In genomic region chr11:72791228-72791627, GRCh38 we compare ENCODE assay signal across 6 cellular contexts. TPM values are rescaled to one million over a fixed set of nuclear protein-coding genes. Genes with fewer than 3 reads are reported as not detected.
A peak's percentile ranks its signal among the peaks of the same experiment; 100 is the strongest.
DNase-seq lines count a peak whose midpoint lies in the region; ATAC-seq, FAIRE-seq and TF ChIP-seq lines count a peak whose summit lies in the region.
"Not testable (repeated sequence)": the region's sequence is repeated elsewhere in the genome, so short reads cannot be mapped to it uniquely, and the experiment has no call there.

No MANE protein-coding gene starts in this region.

- peaks cover 29% of the 10 kb centered on the region for H3K4me1 Mint-ChIP-seq in CD4-positive, alpha-beta T cell (ENCODE audit: low read depth)
- peaks cover 33% of the 10 kb centered on the region for H3K4me1 Mint-ChIP-seq in neural crest cell

- H3K36me3 Mint-ChIP-seq in CD4-positive, alpha-beta T cell (ENCODE audit: low read depth); neural crest cell (ENCODE audit: low read depth): not testable (repeated sequence)

- H3K9me3 Mint-ChIP-seq in CD4-positive, alpha-beta T cell; neural crest cell: not testable (repeated sequence)

- DNase-seq in CD4-positive, alpha-beta T cell; neural crest cell (ENCODE audit: low read depth, low spot score): not testable (repeated sequence)
- DNase-seq in H7 (peak; percentile 8), kidney (peak; percentile 37)

- CTCF ChIA-PET in CD4-positive, alpha-beta T cell (lab: Charles Lee) = interaction anchor here (0.7 to 4.2 kb wide), 2 partner anchors 68 to 204 kb away, joined by 5 to 80 read pairs; no protein-coding TSS in a partner anchor

- H2AFZ ChIP-seq in Loucy (ENCODE audit: low read length) = not testable (repeated sequence)

- H3K79me2 ChIP-seq in Loucy (ENCODE audit: insufficient read depth, low read length) = peaks cover 10% of the 10 kb centered on the region

- H3K4me2 ChIP-seq in Loucy (ENCODE audit: low read depth, low read length, poor library complexity, severe bottlenecking) = peak overlapping the region; percentile 49

- H4K20me1 ChIP-seq in Loucy (ENCODE audit: insufficient read depth, low read length, poor library complexity, severe bottlenecking) = not testable (repeated sequence)

- not testable (repeated sequence) for ATAC-seq in CD4-positive, alpha-beta T cell (ENCODE audit: poor library complexity)

- not testable (repeated sequence) for H3K9me2 ChIP-seq in Loucy (replicated peaks; ENCODE audit: low read depth, low read length)

- not testable (repeated sequence) for H3K36me3 ChIP-seq in H7 (replicated peaks; ENCODE audit: control insufficient read depth, insufficient read depth, low read length); Loucy (ENCODE audit: insufficient read depth, low read length); kidney (ENCODE audit: control insufficient read depth in 1 of 2, insufficient read depth in 2 of 2, low read length in 2 of 2)

- H3K27me3 Mint-ChIP-seq in CD4-positive, alpha-beta T cell; neural crest cell (ENCODE audit: low read depth): not testable (repeated sequence)

- not testable (repeated sequence) for H3K4me3 ChIP-seq in H7 (ENCODE audit: insufficient read depth, low read depth, low read length); kidney (ENCODE audit: low read length in 2 of 2)
- H3K4me3 ChIP-seq in Loucy (ENCODE audit: low read length, poor library complexity, severe bottlenecking) = peak overlapping the region; percentile 33

- H3K4me3 Mint-ChIP-seq in CD4-positive, alpha-beta T cell = peak overlapping the region; percentile 42
- H3K4me3 Mint-ChIP-seq in neural crest cell = peak overlapping the region; percentile 9

- not testable (repeated sequence) for H3K27me3 ChIP-seq in CD4-positive, alpha-beta T cell (ENCODE audit: control insufficient read depth, insufficient read depth, low read length); H7 (ENCODE audit: control insufficient read depth, insufficient read depth, low read length); Loucy (ENCODE audit: insufficient read depth, low read length, poor library complexity, severe bottlenecking)

- not testable (repeated sequence) for H3K27ac Mint-ChIP-seq in CD4-positive, alpha-beta T cell; neural crest cell (ENCODE audit: unreplicated experiment)

- H3F3A ChIP-seq in Loucy (ENCODE audit: low read depth) = not testable (repeated sequence)

- H3K9me3 ChIP-seq in CD4-positive, alpha-beta T cell (ENCODE audit: control insufficient read depth, low read length); Loucy (ENCODE audit: insufficient read depth, low read depth, low read length); kidney (ENCODE audit: control insufficient read depth in 1 of 2, low read length in 2 of 2): not testable (repeated sequence)

- H3K27ac ChIP-seq in CD4-positive, alpha-beta T cell (ENCODE audit: low read depth, low read length); kidney (ENCODE audit: low read depth in 2 of 2, low read length in 2 of 2): not testable (repeated sequence)
- H3K27ac ChIP-seq in angular gyrus (ENCODE audit: low read depth, low read length) = peak overlapping the region; percentile 56

- TF ChIP-seq CTCF in CD4-positive, alpha-beta T cell (IDR thresholded peaks at IDR 0.05); Loucy (conservative IDR thresholded peaks at IDR 0.05; ENCODE audit: low read length); kidney (IDR thresholded peaks at IDR 0.05; ENCODE audit: borderline replicate concordance, extremely low read depth, insufficient read depth); neural crest cell (conservative IDR thresholded peaks at IDR 0.05): not testable (repeated sequence)

- peaks cover 41% of the 10 kb centered on the region for H3K4me1 ChIP-seq in Loucy (ENCODE audit: insufficient read depth, low read length, poor library complexity, severe bottlenecking)
- peaks cover 13 to 16% of the 10 kb centered on the region in 2 donors for H3K4me1 ChIP-seq in kidney (ENCODE audit: control insufficient read depth in 1 of 2, insufficient read depth in 1 of 2, low read depth in 1 of 2, low read length in 2 of 2)

- FAIRE-seq in kidney (lab: Jason Lieb, UNC) = not testable (repeated sequence)

- POLR2A ChIA-PET in CD4-positive, alpha-beta T cell (lab: Charles Lee) = not testable (repeated sequence)

- intact Hi-C loops in CD4-positive, alpha-beta T cell (cut with DNase I, micrococcal nuclease) = loop anchor here (5.0 to 10.0 kb wide), 2 partner anchors 39 to 676 kb away; partner anchors contain the start of genes ANAPC15 (in 1 of the 2) and ARAP1 (in 1 of the 2)
- intact Hi-C loops in kidney (cut with DNase I) = not testable (repeated sequence)

- H3K9ac ChIP-seq in Loucy (ENCODE audit: low read depth, low read length, poor library complexity, severe bottlenecking); kidney (ENCODE audit: low read length in 2 of 2): not testable (repeated sequence)

RNA-seq across cellular contexts. Expression of gene STARD10, which starts 2.6 kb away (rescaled TPM):
- total RNA-seq in CD4-positive, alpha-beta T cell = 10 to 100 TPM; 10.5 to 12.9 TPM
- total RNA-seq in H7 (2014; rRNA removed; shearing (Covaris generic)) = 19.3 and 26.8 TPM in 2 replicates
- total RNA-seq in kidney (40.7 TPM), neural crest cell (12.6 and 13.5 TPM in 2 replicates)
- 127 TPM for polyA plus RNA-seq in kidney (ENCODE audit: insufficient read depth, low read depth, low replicate concordance)

RNA-seq across cellular contexts. Expression of gene ATG16L2, which starts 23.0 kb away (rescaled TPM):
- 10 to 100 TPM; 58.3 to 61.6 TPM for total RNA-seq in CD4-positive, alpha-beta T cell
- total RNA-seq in H7 (2014; rRNA removed; shearing (Covaris generic)) = 6.2 and 16.0 TPM in 2 replicates
- 38.6 TPM for total RNA-seq in kidney
- 16.1 TPM for polyA plus RNA-seq in kidney (ENCODE audit: insufficient read depth, low read depth, low replicate concordance)
- total RNA-seq in neural crest cell = 22.7 and 24.5 TPM in 2 replicates

RNA-seq across cellular contexts. Expression of gene ARAP1, which starts 39.0 kb away (rescaled TPM):
- total RNA-seq in CD4-positive, alpha-beta T cell = 10 to 100 TPM; 65.7 to 69.8 TPM
- total RNA-seq in H7 (2014; rRNA removed; shearing (Covaris generic)) = 85.2 and 85.5 TPM in 2 replicates
- total RNA-seq in kidney (80.8 TPM), neural crest cell (79.0 and 80.7 TPM in 2 replicates)
- 58.2 TPM for polyA plus RNA-seq in kidney (ENCODE audit: insufficient read depth, low read depth, low replicate concordance)
